In the genomic region with DNA sequence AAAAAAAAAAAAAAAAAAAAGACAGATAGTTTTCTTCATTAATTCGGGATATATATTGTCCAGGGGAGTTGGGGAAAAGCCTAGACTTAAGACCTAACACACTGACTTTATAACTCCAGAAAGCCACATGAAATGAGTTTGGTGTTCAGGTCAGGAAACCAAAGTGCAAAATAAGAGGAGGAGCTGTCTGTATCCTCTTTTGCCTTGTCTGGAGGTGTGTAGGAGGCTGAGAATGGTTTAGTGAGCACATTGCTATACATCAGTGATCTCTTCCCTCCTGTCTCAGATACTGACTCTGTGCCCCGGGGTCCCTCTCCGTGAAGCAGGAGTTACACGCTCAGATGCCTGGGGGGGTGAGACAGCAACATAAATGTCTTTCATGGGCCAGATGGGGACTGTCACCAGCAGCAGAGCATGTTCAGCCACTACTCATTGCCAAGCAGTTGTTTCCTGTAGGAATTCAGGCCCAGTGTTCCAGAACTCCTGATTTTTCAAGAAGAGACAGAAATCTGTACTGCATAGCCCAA, we compare ENCODE assay signal across 33 cellular contexts.
"Had no signal": no experiment of that assay in that cellular context is flagged by ENCODE, and none has a peak within 500 bp of the region (broad histone marks: within the 10 kb centered on the region; RNA-seq: fewer than 3 reads in every experiment).

No MANE protein-coding gene starts in this region.

- H3K4me1 Mint-ChIP-seq: activated CD4-positive, alpha-beta T cell treated with anti-CD3 and anti-CD28 coated beads for 36 hours; activated CD4-positive, alpha-beta T cell treated with anti-CD3 and anti-CD28 coated beads, Interleukin-2, amount 10 ng/mL, durations not matched to agents 7 days and 5 days; activated naive CD4-positive, alpha-beta T cell treated with anti-CD3 and anti-CD28 coated beads, Interleukin-2, amount 50 U/mL, for 24 hours; activated naive CD8-positive, alpha-beta T cell treated with anti-CD3 and anti-CD28 coated beads, Interleukin-2, amount 10 ng/mL, durations not matched to agents 7 days and 5 days had no signal

- H3K9me3 Mint-ChIP-seq: activated CD4-positive, alpha-beta T cell treated with anti-CD3 and anti-CD28 coated beads, Interleukin-2, amount 10 ng/mL, durations not matched to agents 7 days and 5 days; activated naive CD4-positive, alpha-beta T cell treated with anti-CD3 and anti-CD28 coated beads, Interleukin-2, amount 50 U/mL, for 24 hours; activated naive CD8-positive, alpha-beta T cell treated with anti-CD3 and anti-CD28 coated beads, Interleukin-2, amount 10 ng/mL, durations not matched to agents 7 days and 5 days; activated T-cell treated with anti-CD3 and anti-CD28 coated beads, Interleukin-2, amount 50 U/mL, for 24 hours; activated T-helper 2 cell treated with anti-CD3 and anti-CD28 coated beads, Interferon-gamma antibody, Interleukin-2, Interleukin-4, amounts not matched to agents 10 μg/mL and 5 μg/mL and 100 μg/mL, durations not matched to agents 14 hours and 24 hours and 36 hours; T-helper 1 cell treated with Interleukin-12 subunit alpha and Interleukin-12 subunit beta and Interleukin-4 antibody, amounts not matched to agents 30 μg/mL and 1 μg/mL, for 36 hours; T-helper 2 cell treated with Interferon-gamma antibody and Interleukin-4, amounts not matched to agents 5 μg/mL and 100 μg/mL, for 36 hours had no signal

- ATAC-seq: activated CD4-positive, alpha-beta T cell treated with anti-CD3 and anti-CD28 coated beads for 36 hours; activated CD4-positive, CD25-positive, alpha-beta regulatory T cell treated with anti-CD3 and anti-CD28 coated beads, Interleukin-2, amount 50 U/mL, for 24 hours; activated CD8-positive, alpha-beta T cell treated with anti-CD3 and anti-CD28 coated beads, Interleukin-2, amount 10 ng/mL, durations not matched to agents 7 days and 5 days; PC-3; WTC11 had no signal

- DNase-seq: activated CD4-positive, alpha-beta T cell treated with anti-CD3 and anti-CD28 coated beads for 36 hours; activated CD4-positive, alpha-beta T cell treated with anti-CD3 and anti-CD28 coated beads, Interleukin-2, amount 10 ng/mL, durations not matched to agents 7 days and 5 days; activated CD4-positive, alpha-beta T cell treated with anti-CD3 and anti-CD28 coated beads, Interleukin-2, amount 50 U/mL, for 48 hours; activated CD8-positive, alpha-beta T cell treated with anti-CD3 and anti-CD28 coated beads, Interleukin-2, amount 10 ng/mL, durations not matched to agents 7 days and 5 days; activated gamma-delta T cell; activated naive CD4-positive, alpha-beta T cell treated with Interleukin-2 at 50 U/mL for 16 hours; activated naive CD8-positive, alpha-beta T cell treated with anti-CD3 and anti-CD28 coated beads, Interleukin-2, amount 10 ng/mL, durations not matched to agents 7 days and 5 days; activated T-cell treated with anti-CD3 and anti-CD28 coated beads, Interleukin-2, amount 50 U/mL, for 24 hours; amygdala; Kasumi-1; MG63; NCI-H1048; NCI-H1105 treated with DMSO at 0.1 percent for 48 hours; NCI-H1436; NCI-H187; NCI-H2029 treated with DMSO at 0.1 percent for 48 hours; NCI-H2107; NCI-H226; NCI-H524 treated with DMSO at 0.1 percent for 48 hours; NK-92 treated with Interleukin-12 subunit alpha and Interleukin-12 subunit beta, amount 100 ng/mL, for 24 hours; PC-3; Peyer's patch; RPMI8226; SHP77 treated with DMSO at 0.1 percent for 48 hours; SK-N-SH had no signal

- H3K4me2 ChIP-seq: SK-N-SH had no signal

- H3K9ac ChIP-seq: SK-N-SH had no signal

- H3K9me3 ChIP-seq: ascending aorta, MG63, Peyer's patch, SJSA1, SK-N-SH had no signal

- H3K27ac ChIP-seq: ascending aorta, Peyer's patch, SJSA1 had no signal

- H3K27me3 ChIP-seq: ascending aorta, MG63, Peyer's patch, SJSA1 had no signal

- H3K4me1 ChIP-seq: ascending aorta, Peyer's patch, SJSA1 had no signal

- H3K4me3 Mint-ChIP-seq: activated CD4-positive, alpha-beta T cell treated with anti-CD3 and anti-CD28 coated beads for 36 hours; activated CD4-positive, alpha-beta T cell treated with anti-CD3 and anti-CD28 coated beads, Interleukin-2, amount 10 ng/mL, durations not matched to agents 7 days and 5 days; activated CD8-positive, alpha-beta T cell treated with anti-CD3 and anti-CD28 coated beads, Interleukin-2, amount 10 ng/mL, durations not matched to agents 7 days and 5 days; activated naive CD4-positive, alpha-beta T cell treated with anti-CD3 and anti-CD28 coated beads, Interleukin-2, amount 50 U/mL, for 24 hours; activated naive CD8-positive, alpha-beta T cell treated with anti-CD3 and anti-CD28 coated beads, Interleukin-2, amount 10 ng/mL, durations not matched to agents 7 days and 5 days; activated T-cell treated with anti-CD3 and anti-CD28 coated beads, Interleukin-2, amount 50 U/mL, for 24 hours; T-helper 1 cell treated with Interleukin-12 subunit alpha and Interleukin-12 subunit beta and Interleukin-4 antibody, amounts not matched to agents 30 μg/mL and 1 μg/mL, for 36 hours; T-helper 2 cell treated with Interferon-gamma antibody and Interleukin-4, amounts not matched to agents 5 μg/mL and 100 μg/mL, for 36 hours; WTC11 had no signal

- H3K36me3 Mint-ChIP-seq: activated naive CD4-positive, alpha-beta T cell treated with anti-CD3 and anti-CD28 coated beads, Interleukin-2, amount 50 U/mL, for 24 hours; activated naive CD8-positive, alpha-beta T cell treated with anti-CD3 and anti-CD28 coated beads, Interleukin-2, amount 10 ng/mL, durations not matched to agents 7 days and 5 days; WTC11 had no signal

- H3K27ac Mint-ChIP-seq: activated CD4-positive, alpha-beta T cell treated with anti-CD3 and anti-CD28 coated beads for 36 hours; activated CD4-positive, alpha-beta T cell treated with anti-CD3 and anti-CD28 coated beads, Interleukin-2, amount 10 ng/mL, durations not matched to agents 7 days and 5 days; activated CD8-positive, alpha-beta T cell treated with anti-CD3 and anti-CD28 coated beads, Interleukin-2, amount 10 ng/mL, durations not matched to agents 7 days and 5 days; activated naive CD4-positive, alpha-beta T cell treated with anti-CD3 and anti-CD28 coated beads, Interleukin-2, amount 50 U/mL, for 24 hours; activated naive CD8-positive, alpha-beta T cell treated with anti-CD3 and anti-CD28 coated beads, Interleukin-2, amount 10 ng/mL, durations not matched to agents 7 days and 5 days; activated T-cell treated with anti-CD3 and anti-CD28 coated beads, Interleukin-2, amount 50 U/mL, for 24 hours; activated T-helper 2 cell treated with anti-CD3 and anti-CD28 coated beads, Interferon-gamma antibody, Interleukin-2, Interleukin-4, amounts not matched to agents 10 μg/mL and 5 μg/mL and 100 μg/mL, durations not matched to agents 14 hours and 24 hours and 36 hours; T-helper 1 cell treated with Interleukin-12 subunit alpha and Interleukin-12 subunit beta and Interleukin-4 antibody, amounts not matched to agents 30 μg/mL and 1 μg/mL, for 36 hours; T-helper 2 cell treated with Interferon-gamma antibody and Interleukin-4, amounts not matched to agents 5 μg/mL and 100 μg/mL, for 36 hours; WTC11 had no signal

- H3K4me3 ChIP-seq: ascending aorta, MG63, Peyer's patch, SJSA1 had no signal

- H3K36me3 ChIP-seq: ascending aorta, MG63, Peyer's patch, SJSA1 had no signal
